ENCODE assay signal across 8 cellular contexts in the genomic region with DNA sequence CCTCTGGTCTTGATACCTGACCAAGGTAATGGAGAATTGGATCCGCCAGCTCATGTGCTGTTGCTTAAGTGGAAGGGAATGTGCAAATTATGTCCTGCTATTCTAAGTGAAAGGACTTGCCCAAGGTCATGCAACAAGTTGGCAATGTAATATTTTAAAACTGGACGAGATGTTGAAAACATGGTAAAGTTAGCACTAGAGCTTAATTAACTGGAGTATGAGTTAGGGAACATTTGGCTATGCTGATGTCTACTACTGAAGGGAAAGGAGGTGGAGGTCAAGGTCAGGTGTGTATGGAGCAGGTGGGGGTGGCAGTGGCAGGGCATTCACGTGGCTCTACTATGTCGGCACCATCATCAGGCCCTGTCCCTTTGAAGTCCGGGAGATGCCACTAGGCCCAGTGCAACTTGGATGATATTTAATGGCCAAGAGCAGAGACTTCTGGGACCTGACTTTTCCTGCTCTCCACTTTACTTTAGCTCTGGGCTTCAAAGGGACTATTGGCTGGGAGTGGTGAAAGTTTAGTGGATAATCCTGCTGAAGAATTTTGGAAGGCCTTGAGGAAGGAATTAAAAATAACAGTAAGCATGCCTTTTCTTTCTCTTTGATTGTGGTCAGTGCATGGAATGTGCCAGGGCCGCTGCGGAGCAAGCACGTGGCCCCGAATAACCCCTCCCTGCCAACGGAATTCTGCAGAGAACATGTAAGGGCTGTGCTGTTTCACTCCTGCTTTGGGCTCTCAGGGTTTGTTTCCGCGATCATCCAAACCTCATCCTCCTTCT. TPM values are rescaled to one million over a fixed set of nuclear protein-coding genes. Genes with fewer than 3 reads are reported as not detected.
A peak's percentile ranks its signal among the peaks of the same experiment; 100 is the strongest.
DNase-seq lines count a peak whose midpoint lies in the region; ATAC-seq and TF ChIP-seq lines count a peak whose summit lies in the region.

No MANE protein-coding gene starts in this region.

- no peaks in the 10 kb centered on the region for H3K9me3 Mint-ChIP-seq in activated naive CD4-positive, alpha-beta T cell treated with anti-CD3 and anti-CD28 coated beads, Interleukin-2, amount 10 ng/mL, durations not matched to agents 7 days and 5 days
- peaks cover 3% of the 10 kb centered on the region for H3K9me3 Mint-ChIP-seq in activated naive CD4-positive, alpha-beta T cell treated with anti-CD3 and anti-CD28 coated beads for 36 hours

- H3K4me1 Mint-ChIP-seq in activated naive CD4-positive, alpha-beta T cell treated with anti-CD3 and anti-CD28 coated beads, Interleukin-2, amount 10 ng/mL, durations not matched to agents 7 days and 5 days = peaks cover 96% of the 10 kb centered on the region
- H3K4me1 Mint-ChIP-seq in activated naive CD4-positive, alpha-beta T cell treated with anti-CD3 and anti-CD28 coated beads for 36 hours (ENCODE audit: low read depth) = peaks cover 79% of the 10 kb centered on the region

- H3K27ac ChIP-seq in left lung (peak overlapping the region; percentile 51 to 54), upper lobe of right lung (peak overlapping the region; percentile 74)

- H3K4me3 Mint-ChIP-seq in activated naive CD4-positive, alpha-beta T cell treated with anti-CD3 and anti-CD28 coated beads, Interleukin-2, amount 10 ng/mL, durations not matched to agents 7 days and 5 days = no peak overlapping the region
- H3K4me3 Mint-ChIP-seq in activated naive CD4-positive, alpha-beta T cell treated with anti-CD3 and anti-CD28 coated beads for 36 hours = no peak overlapping the region

- intact Hi-C loops in activated naive CD4-positive, alpha-beta T cell treated with anti-CD3 and anti-CD28 coated beads for 36 hours (cut with micrococcal nuclease) = loop anchor here (5.0 kb wide), 1 partner anchor 227 kb away; no protein-coding TSS in a partner anchor
- intact Hi-C loops in left lung (cut with DNase I) (no loop called here), upper lobe of right lung (cut with DNase I) (no loop called here)

- CTCF ChIA-PET in activated naive CD4-positive, alpha-beta T cell treated with anti-CD3 and anti-CD28 coated beads, Interleukin-2, amount 10 ng/mL, durations not matched to agents 7 days and 5 days (lab: Charles Lee) = interaction anchor here (0.7 to 3.8 kb wide), 10 partner anchors 7 to 134 kb away, joined by 3 to 19 read pairs (median 4); a partner anchor contains a TSS
- CTCF ChIA-PET in activated naive CD4-positive, alpha-beta T cell treated with anti-CD3 and anti-CD28 coated beads for 36 hours (lab: Charles Lee) = interaction anchor here (0.9 to 2.8 kb wide), 6 partner anchors 9 to 68 kb away, joined by 3 to 13 read pairs (median 8); no protein-coding TSS in a partner anchor

- peak overlapping the region; percentile 96 for H3K27ac Mint-ChIP-seq in activated naive CD4-positive, alpha-beta T cell treated with anti-CD3 and anti-CD28 coated beads, Interleukin-2, amount 10 ng/mL, durations not matched to agents 7 days and 5 days
- H3K27ac Mint-ChIP-seq in activated naive CD4-positive, alpha-beta T cell treated with anti-CD3 and anti-CD28 coated beads for 36 hours = no peak overlapping the region

- H3K9me3 ChIP-seq in left lung (no peaks in the 10 kb centered on the region), upper lobe of right lung (no peaks in the 10 kb centered on the region)

- peaks cover 80% of the 10 kb centered on the region for H3K36me3 Mint-ChIP-seq in activated naive CD4-positive, alpha-beta T cell treated with anti-CD3 and anti-CD28 coated beads, Interleukin-2, amount 10 ng/mL, durations not matched to agents 7 days and 5 days
- H3K36me3 Mint-ChIP-seq in activated naive CD4-positive, alpha-beta T cell treated with anti-CD3 and anti-CD28 coated beads for 36 hours (ENCODE audit: low read depth) = peaks cover 13% of the 10 kb centered on the region

- in situ Hi-C loops in astrocyte of the spinal cord (cut with HindIII; ENCODE audit: low sequenced_read_pairs) = no loop called here

- ATAC-seq in left lung = peak; percentile 76
- ATAC-seq in upper lobe of right lung = peak; percentile 75
- no peak for ATAC-seq in GM21717 (IDR thresholded peaks at IDR 0.05; ENCODE audit: unreplicated experiment)

- H3K4me3 ChIP-seq in astrocyte of the spinal cord (ENCODE audit: low read depth, low read length) (no peak overlapping the region), left lung (no peak overlapping the region), upper lobe of right lung (no peak overlapping the region)

- DNase-seq in activated naive CD4-positive, alpha-beta T cell treated with anti-CD3 and anti-CD28 coated beads, Interleukin-2, amount 10 ng/mL, durations not matched to agents 7 days and 5 days = no peak
- DNase-seq in activated naive CD4-positive, alpha-beta T cell treated with anti-CD3 and anti-CD28 coated beads for 36 hours = no peak
- peak; percentile 92 for DNase-seq in astrocyte of the spinal cord (ENCODE audit: low read depth, low spot score)
- DNase-seq in left lung = peak; percentile 72 to 80
- peak; percentile 78 for DNase-seq in upper lobe of right lung
- no peak for DNase-seq in DMS53 (lab: John Stamatoyannopoulos, UW)
- no peak for DNase-seq in stimulated activated naive CD4-positive, alpha-beta T cell treated with Interleukin-2 at 50 U/mL for 16 hours (lab: John Stamatoyannopoulos, UW)

- TF ChIP-seq CTCF in astrocyte of the spinal cord (IDR thresholded peaks at IDR 0.05; ENCODE audit: low read depth, low read length) = no peak
- TF ChIP-seq CTCF in left lung (IDR thresholded peaks at IDR 0.05) = no peak
- no peak for TF ChIP-seq CTCF in upper lobe of right lung (IDR thresholded peaks at IDR 0.05)

- H3K4me1 ChIP-seq in left lung = peaks cover 30 to 92% of the 10 kb centered on the region in 2 donors
- peaks cover 82% of the 10 kb centered on the region for H3K4me1 ChIP-seq in upper lobe of right lung

- H3K36me3 ChIP-seq in left lung = no peaks in the 10 kb centered on the region
- no peaks in the 10 kb centered on the region for H3K36me3 ChIP-seq in upper lobe of right lung

- H3K27me3 Mint-ChIP-seq in activated naive CD4-positive, alpha-beta T cell treated with anti-CD3 and anti-CD28 coated beads, Interleukin-2, amount 10 ng/mL, durations not matched to agents 7 days and 5 days = no peaks in the 10 kb centered on the region
- H3K27me3 Mint-ChIP-seq in activated naive CD4-positive, alpha-beta T cell treated with anti-CD3 and anti-CD28 coated beads for 36 hours (ENCODE audit: low read depth) = no peaks in the 10 kb centered on the region

- no peaks in the 10 kb centered on the region for H3K27me3 ChIP-seq in left lung
- no peaks in the 10 kb centered on the region for H3K27me3 ChIP-seq in upper lobe of right lung

RNA-seq across cellular contexts. Expression of a gene that starts 14.9 kb away (rescaled TPM):
- 10 to 100 TPM; 35.1 to 39.2 TPM for total RNA-seq in activated naive CD4-positive, alpha-beta T cell treated with anti-CD3 and anti-CD28 coated beads for 36 hours
- total RNA-seq in left lung (10 to 100 TPM; 30.9 to 33.1 TPM), upper lobe of right lung (31.6 TPM)

Comparison
In these comparisons a context has a peak if more than half of its experiments do, and no peak if none do; other contexts are left out.
1. DNase-seq: peak in astrocyte of the spinal cord (single experiment), left lung (2 of 2) and upper lobe of right lung (single experiment); none in activated naive CD4-positive, alpha-beta T cell treated with anti-CD3 and anti-CD28 coated beads, Interleukin-2, amount 10 ng/mL, durations not matched to agents 7 days and 5 days (single experiment), activated naive CD4-positive, alpha-beta T cell treated with anti-CD3 and anti-CD28 coated beads for 36 hours (single experiment), DMS53 (single experiment) and stimulated activated naive CD4-positive, alpha-beta T cell treated with Interleukin-2 at 50 U/mL for 16 hours (single experiment).